32 cellular contexts compared by ENCODE assay signal in genomic region chr3:127102587-127102986, GRCh38.
"Had no signal": no experiment of that assay in that cellular context is flagged by ENCODE, and none has a peak within 500 bp of the region (broad histone marks: within the 10 kb centered on the region; RNA-seq: fewer than 3 reads in every experiment).

No MANE protein-coding gene starts in this region.

- H3K27ac ChIP-seq: brain microvascular endothelial cell, Peyer's patch, VCaP had no signal

- H3K27ac Mint-ChIP-seq: activated B cell treated with CpG ODN at 0.5 μM for 24 hours; activated CD4-positive, alpha-beta memory T cell treated with anti-CD3 and anti-CD28 coated beads for 36 hours; activated CD8-positive, alpha-beta memory T cell treated with anti-CD3 and anti-CD28 coated beads, Interleukin-2, amount 10 ng/mL, durations not matched to agents 7 days and 5 days; activated naive CD4-positive, alpha-beta T cell treated with anti-CD3 and anti-CD28 coated beads, Interleukin-2, amount 10 ng/mL, durations not matched to agents 7 days and 5 days; activated naive CD8-positive, alpha-beta T cell; activated naive CD8-positive, alpha-beta T cell treated with anti-CD3 and anti-CD28 coated beads, Interleukin-2, amount 50 U/mL, for 24 hours had no signal

- H3K36me3 ChIP-seq: brain microvascular endothelial cell, Peyer's patch had no signal

- H3K4me3 Mint-ChIP-seq: activated B cell treated with CpG ODN at 0.5 μM for 24 hours; activated CD4-positive, alpha-beta memory T cell treated with anti-CD3 and anti-CD28 coated beads for 36 hours; activated CD8-positive, alpha-beta memory T cell treated with anti-CD3 and anti-CD28 coated beads, Interleukin-2, amount 10 ng/mL, durations not matched to agents 7 days and 5 days; activated naive CD4-positive, alpha-beta T cell treated with anti-CD3 and anti-CD28 coated beads, Interleukin-2, amount 10 ng/mL, durations not matched to agents 7 days and 5 days; activated naive CD8-positive, alpha-beta T cell; activated naive CD8-positive, alpha-beta T cell treated with anti-CD3 and anti-CD28 coated beads, Interleukin-2, amount 50 U/mL, for 24 hours had no signal

- H3K9me3 ChIP-seq: Peyer's patch had no signal

- H3K27me3 Mint-ChIP-seq: activated CD4-positive, alpha-beta memory T cell treated with anti-CD3 and anti-CD28 coated beads for 36 hours; activated CD8-positive, alpha-beta memory T cell treated with anti-CD3 and anti-CD28 coated beads, Interleukin-2, amount 10 ng/mL, durations not matched to agents 7 days and 5 days; activated naive CD8-positive, alpha-beta T cell; activated naive CD8-positive, alpha-beta T cell treated with anti-CD3 and anti-CD28 coated beads, Interleukin-2, amount 50 U/mL, for 24 hours had no signal

- H3K9me3 Mint-ChIP-seq: activated B cell treated with CpG ODN at 0.5 μM for 24 hours; activated CD4-positive, alpha-beta memory T cell treated with anti-CD3 and anti-CD28 coated beads for 36 hours; activated naive CD4-positive, alpha-beta T cell treated with anti-CD3 and anti-CD28 coated beads, Interleukin-2, amount 10 ng/mL, durations not matched to agents 7 days and 5 days; activated naive CD8-positive, alpha-beta T cell treated with anti-CD3 and anti-CD28 coated beads, Interleukin-2, amount 50 U/mL, for 24 hours had no signal

- H3K36me3 Mint-ChIP-seq: activated CD4-positive, alpha-beta memory T cell treated with anti-CD3 and anti-CD28 coated beads for 36 hours; activated CD8-positive, alpha-beta memory T cell treated with anti-CD3 and anti-CD28 coated beads, Interleukin-2, amount 10 ng/mL, durations not matched to agents 7 days and 5 days; activated naive CD4-positive, alpha-beta T cell treated with anti-CD3 and anti-CD28 coated beads, Interleukin-2, amount 10 ng/mL, durations not matched to agents 7 days and 5 days; activated naive CD8-positive, alpha-beta T cell had no signal

- H3K4me1 ChIP-seq: Peyer's patch had no signal

- ATAC-seq: activated CD8-positive, alpha-beta memory T cell treated with anti-CD3 and anti-CD28 coated beads, Interleukin-2, amount 10 ng/mL, durations not matched to agents 7 days and 5 days; activated naive CD8-positive, alpha-beta T cell treated with anti-CD3 and anti-CD28 coated beads, Interleukin-2, amount 50 U/mL, for 24 hours; PC-3; Right ventricle myocardium inferior had no signal

- DNase-seq: activated B cell treated with CpG ODN at 0.5 μM for 24 hours; activated CD4-positive, alpha-beta memory T cell treated with anti-CD3 and anti-CD28 coated beads for 36 hours; activated CD4-positive, alpha-beta T cell treated with anti-CD3 and anti-CD28 coated beads for 4 hours; activated CD4-positive, alpha-beta T cell treated with anti-CD3 and anti-CD28 coated beads, Interleukin-2, amount 50 U/mL, for 1 hour; activated CD4-positive, CD25-positive, alpha-beta regulatory T cell treated with anti-CD3 and anti-CD28 coated beads, Interleukin-2, amount 50 U/mL, for 72 hours; activated CD8-positive, alpha-beta memory T cell treated with anti-CD3 and anti-CD28 coated beads for 24 hours; activated CD8-positive, alpha-beta memory T cell treated with anti-CD3 and anti-CD28 coated beads, Interleukin-2, amount 10 ng/mL, durations not matched to agents 7 days and 5 days; activated CD8-positive, alpha-beta memory T cell treated with anti-CD3 and anti-CD28 coated beads, Interleukin-2, amount 50 U/mL, for 48 hours; activated effector memory CD4-positive, alpha-beta T cell treated with Interleukin-2 at 50 U/mL for 16 hours; activated naive CD4-positive, alpha-beta T cell treated with anti-CD3 and anti-CD28 coated beads, Interleukin-2, amount 10 ng/mL, durations not matched to agents 7 days and 5 days; activated naive CD8-positive, alpha-beta T cell treated with anti-CD3 and anti-CD28 coated beads, Interleukin-2, amount 50 U/mL, for 24 hours; activated T-cell treated with anti-CD3 and anti-CD28 coated beads, Interleukin-2, amount 50 U/mL, for 48 hours; aorta; brain microvascular endothelial cell; central memory CD4-positive, alpha-beta T cell; Karpas-422; KBM-7; NCI-H1105 treated with DMSO at 0.1 percent for 48 hours; NCI-H1436; NCI-H2029; NCI-H524 treated with DMSO at 0.1 percent for 48 hours; NK-92 treated with Interleukin-12 subunit alpha and Interleukin-12 subunit beta, amount 100 ng/mL, for 24 hours; PC-3; Peyer's patch; RPMI8226; SW 1271; T-helper 1 cell; T-helper 2 cell; T-helper 9 cell had no signal

- H3K27me3 ChIP-seq: brain microvascular endothelial cell, Peyer's patch had no signal

- H3K4me3 ChIP-seq: Peyer's patch had no signal

- H3K4me1 Mint-ChIP-seq: activated B cell treated with CpG ODN at 0.5 μM for 24 hours; activated CD8-positive, alpha-beta memory T cell treated with anti-CD3 and anti-CD28 coated beads, Interleukin-2, amount 10 ng/mL, durations not matched to agents 7 days and 5 days; activated naive CD4-positive, alpha-beta T cell treated with anti-CD3 and anti-CD28 coated beads, Interleukin-2, amount 10 ng/mL, durations not matched to agents 7 days and 5 days; activated naive CD8-positive, alpha-beta T cell treated with anti-CD3 and anti-CD28 coated beads, Interleukin-2, amount 50 U/mL, for 24 hours had no signal
